ENCODE assay signal across 17 cellular contexts in genomic region chr4:182288534-182288933, GRCh38. TPM values are rescaled to one million over a fixed set of nuclear protein-coding genes. Genes with fewer than 3 reads are reported as not detected.
DNase-seq lines count a peak whose midpoint lies in the region; ATAC-seq, FAIRE-seq and TF ChIP-seq lines count a peak whose summit lies in the region.
"Had no signal": no experiment of that assay in that cellular context is flagged by ENCODE, and none has a peak within 500 bp of the region (broad histone marks: within the 10 kb centered on the region; RNA-seq: fewer than 3 reads in every experiment).

No MANE protein-coding gene starts in this region.

- no peak overlapping the region for H3K27ac ChIP-seq in right atrium auricular region
- no peak overlapping the region for H3K27ac ChIP-seq in dorsolateral prefrontal cortex
- H3K27ac ChIP-seq: A549, C4-2B had no signal

- intact Hi-C loops in dorsolateral prefrontal cortex (cut with DNase I): no loop called here

- H3K4me3 Mint-ChIP-seq in chondrocyte (ENCODE audit: unreplicated experiment): no peak overlapping the region
- H3K4me3 Mint-ChIP-seq: CD4-positive, alpha-beta memory T cell; IgD-negative memory B cell had no signal

- H3K9me3 ChIP-seq in right atrium auricular region: no peaks in the 10 kb centered on the region
- H3K9me3 ChIP-seq: A549, BE2C, HAP-1 had no signal

- H3K4me1 Mint-ChIP-seq in chondrocyte (ENCODE audit: low read depth): peaks cover 7% of the 10 kb centered on the region
- H3K4me1 Mint-ChIP-seq: IgD-negative memory B cell had no signal

- in situ Hi-C loops in GM13976 (cut with MboI; ENCODE audit: low sequenced_read_pairs, unreplicated experiment): no loop called here

- FAIRE-seq in GM12891 (lab: Jason Lieb, UNC): no peak
- FAIRE-seq: A549, GM19239, H1 had no signal

- no peak overlapping the region for H3K27ac Mint-ChIP-seq in chondrocyte (ENCODE audit: unreplicated experiment)
- H3K27ac Mint-ChIP-seq: CD4-positive, alpha-beta memory T cell; IgD-negative memory B cell had no signal

- no peak overlapping the region for H3K4me3 ChIP-seq in right atrium auricular region
- no peak overlapping the region for H3K4me3 ChIP-seq in dorsolateral prefrontal cortex
- H3K4me3 ChIP-seq: A549, HAP-1 had no signal

- no peaks in the 10 kb centered on the region for H3K27me3 ChIP-seq in right atrium auricular region
- H3K27me3 ChIP-seq in dorsolateral prefrontal cortex: no peaks in the 10 kb centered on the region
- H3K27me3 ChIP-seq: BE2C had no signal

- no peak for TF ChIP-seq POLR2A in GM12891 (IDR thresholded peaks at IDR 0.05; ENCODE audit: low read depth, low read length)

- DNase-seq in GM12891 (ENCODE audit: insufficient read length, low spot score): no peak
- DNase-seq in GM13976 (ENCODE audit: low spot score): peak; percentile 27
- peak; percentile 82 for DNase-seq in MV-4-11 (lab: John Stamatoyannopoulos, UW)
- DNase-seq in RPMI8226: peak; percentile 34
- no peak for DNase-seq in right atrium auricular region (ENCODE audit: low spot score)
- DNase-seq in dorsolateral prefrontal cortex: no peak
- DNase-seq in chondrocyte (ENCODE audit: low spot score): no peak
- DNase-seq: BE2C; CD4-positive, alpha-beta memory T cell; DMS79 had no signal

- H3K36me3 ChIP-seq in right atrium auricular region: no peaks in the 10 kb centered on the region
- H3K36me3 ChIP-seq: HAP-1 had no signal

- TF ChIP-seq CTCF in GM13976 (IDR thresholded peaks at IDR 0.05; ENCODE audit: borderline replicate concordance, control extremely low read depth, extremely low read depth, insufficient read depth, missing control alignments) (no peak), right atrium auricular region (IDR thresholded peaks at IDR 0.05) (no peak), dorsolateral prefrontal cortex (IDR thresholded peaks at IDR 0.05 in 54 of 56, conservative IDR thresholded peaks at IDR 0.05 in 2 of 56; ENCODE audit: low read depth in 1 of 56, partially characterized antibody in 56 of 56) (no peak), chondrocyte (IDR thresholded peaks at IDR 0.05) (no peak)

- no peaks in the 10 kb centered on the region for H3K36me3 Mint-ChIP-seq in chondrocyte (ENCODE audit: low read depth)
- H3K36me3 Mint-ChIP-seq: CD4-positive, alpha-beta memory T cell; IgD-negative memory B cell had no signal

- ATAC-seq in HG02885 (IDR thresholded peaks at IDR 0.05; ENCODE audit: poor library complexity, unreplicated experiment): no peak
- ATAC-seq: A549 had no signal

- H3K4me1 ChIP-seq in right atrium auricular region: no peaks in the 10 kb centered on the region
- H3K4me1 ChIP-seq: A549 had no signal

- H3K27me3 Mint-ChIP-seq in chondrocyte (ENCODE audit: low read depth): no peaks in the 10 kb centered on the region
- H3K27me3 Mint-ChIP-seq: CD4-positive, alpha-beta memory T cell; IgD-negative memory B cell had no signal

- H3K9me3 Mint-ChIP-seq in chondrocyte (ENCODE audit: low read depth): no peaks in the 10 kb centered on the region

TF ChIP-seq in GM12891, 5 proteins besides CTCF, POLR2A, EP300 and RAD21:
- TF ChIP-seq POLR2AphosphoS5 (IDR thresholded peaks at IDR 0.05; ENCODE audit: low read depth, low read length) (no peak), SPI1 (IDR thresholded peaks at IDR 0.05; ENCODE audit: low read depth, low read length) (peak; percentile 87)

RNA-seq across cellular contexts. Expression of gene TENM3, which starts 45.3 kb away (rescaled TPM):
- polyA plus RNA-seq in GM12891 (2012; ENCODE audit: low read depth, missing spikeins): 0.63 TPM
- 10 to 100 TPM; 10.7 to 15.9 TPM for total RNA-seq in right atrium auricular region
- 10 to 100 TPM; 27.4 to 80.3 (median 56.9) TPM for total RNA-seq in dorsolateral prefrontal cortex
- total RNA-seq in chondrocyte: 87.0 to 135 TPM (median 87.6 TPM) in 3 replicates
- total RNA-seq: CD4-positive, alpha-beta memory T cell had no signal
- polyA plus RNA-seq: CD4-positive, alpha-beta memory T cell; IgD-negative memory B cell had no signal

Comparison
In these comparisons a context has a peak if more than half of its experiments do, and no peak if none do; other contexts are left out.
1. DNase-seq: peak in GM13976 (single experiment), MV-4-11 (single experiment) and RPMI8226 (single experiment); none in GM12891 (single experiment), right atrium auricular region (single experiment), dorsolateral prefrontal cortex (0 of 10) and chondrocyte (single experiment).